ENCODE assay signal across 8 cellular contexts in genomic region chrX:39859991-39860861, GRCh38.
DNase-seq lines count a peak whose midpoint lies in the region; ATAC-seq lines count a peak whose summit lies in the region.

No MANE protein-coding gene starts in this region.

- DNase-seq in NK-92 treated with Interleukin-12 subunit alpha and Interleukin-12 subunit beta, amount 100 ng/mL, for 24 hours (lab: John Stamatoyannopoulos, UW): peak; percentile 81
- DNase-seq in NK-92 (lab: John Stamatoyannopoulos, UW; ENCODE audit: unreplicated experiment) (no peak), NCI-H526 treated with DMSO at 0.1 percent for 48 hours (lab: John Stamatoyannopoulos, UW) (peak; percentile 17), glomerular endothelial cell (ENCODE audit: extremely low read depth, low read depth, low spot score) (peak; percentile 31), putamen (ENCODE audit: low spot score) (no peak)
- DNase-seq in activated CD8-positive, alpha-beta memory T cell treated with anti-CD3 and anti-CD28 coated beads for 4 hours (ENCODE audit: low read depth in 2 of 2): peak; percentile 72 to 76
- peak; percentile 61 to 83 (median 82) for DNase-seq in stimulated activated CD4-positive, alpha-beta T cell treated with anti-CD3 and anti-CD28 coated beads, TNF-alpha, amount 100 ng/mL, for 48 hours (ENCODE audit: low read depth in 3 of 3)

- peak; percentile 71 for ATAC-seq in HG02938 (IDR thresholded peaks at IDR 0.05; ENCODE audit: unreplicated experiment)

Comparison
In these comparisons a context has a peak if more than half of its experiments do, and no peak if none do; other contexts are left out.
1. DNase-seq: peak in NK-92 treated with Interleukin-12 subunit alpha and Interleukin-12 subunit beta, amount 100 ng/mL, for 24 hours (single experiment), NCI-H526 treated with DMSO at 0.1 percent for 48 hours (single experiment), activated CD8-positive, alpha-beta memory T cell treated with anti-CD3 and anti-CD28 coated beads for 4 hours (2 of 2), glomerular endothelial cell (single experiment) and stimulated activated CD4-positive, alpha-beta T cell treated with anti-CD3 and anti-CD28 coated beads, TNF-alpha, amount 100 ng/mL, for 48 hours (3 of 3); none in NK-92 (single experiment) and putamen (single experiment).